In the genomic region with DNA sequence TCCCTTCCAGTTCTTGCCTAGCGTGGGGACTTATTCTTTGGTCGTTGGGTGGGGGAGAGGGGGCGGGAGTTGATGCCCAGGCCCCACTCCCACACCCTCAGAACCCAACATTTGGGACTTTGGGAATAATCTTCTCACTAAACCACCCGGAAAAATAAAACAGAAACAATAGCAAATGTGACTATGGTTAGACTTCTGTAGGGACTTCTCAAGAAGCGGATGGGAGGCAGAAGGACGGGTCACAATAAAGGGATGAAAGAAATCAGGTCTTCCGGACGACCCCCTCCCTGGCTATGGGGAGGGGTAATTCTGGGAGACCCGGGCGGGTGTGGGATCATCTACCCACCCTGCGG, we compare ENCODE assay signal across 8 cellular contexts. TPM values are rescaled to one million over a fixed set of nuclear protein-coding genes. Genes with fewer than 3 reads are reported as not detected.
DNase-seq lines count a peak whose midpoint lies in the region; ATAC-seq, FAIRE-seq and TF ChIP-seq lines count a peak whose summit lies in the region.

No MANE protein-coding gene starts in this region.

- no peaks in the 10 kb centered on the region for H3K9me3 ChIP-seq in keratinocyte (ENCODE audit: control insufficient read depth, low read depth, low read length)
- no peaks in the 10 kb centered on the region for H3K9me3 ChIP-seq in tibial artery

- no peaks in the 10 kb centered on the region for H4K20me1 ChIP-seq in keratinocyte (ENCODE audit: control insufficient read depth, extremely low read depth, insufficient read depth, low read length)

- H3K9me1 ChIP-seq in keratinocyte (ENCODE audit: control insufficient read depth, extremely low read depth, insufficient read depth, low read length), result no peaks in the 10 kb centered on the region

- H3K4me1 ChIP-seq in keratinocyte (ENCODE audit: control insufficient read depth, extremely low read depth, insufficient read depth, low read length) (peaks cover 46% of the 10 kb centered on the region), tibial artery (peaks cover 0 to 40% (median 30%) of the 10 kb centered on the region in 4 donors)

- H3K27ac ChIP-seq in keratinocyte (ENCODE audit: control insufficient read depth, insufficient read depth, low read length) (peak overlapping the region; percentile 27), tibial artery (no peak overlapping the region)

- peaks cover 39% of the 10 kb centered on the region for H3K27me3 Mint-ChIP-seq in activated T-cell treated with anti-CD3 and anti-CD28 coated beads, Interleukin-2, amount 50 U/mL, for 72 hours (ENCODE audit: low read depth)
- peaks cover 12% of the 10 kb centered on the region for H3K27me3 Mint-ChIP-seq in activated naive CD8-positive, alpha-beta T cell treated with anti-CD3 and anti-CD28 coated beads for 36 hours

- H3K27me3 ChIP-seq in keratinocyte (ENCODE audit: control insufficient read depth, extremely low read depth, insufficient read depth, low read length), result no peaks in the 10 kb centered on the region
- peaks cover 0 to 15% of the 10 kb centered on the region in 2 donors for H3K27me3 ChIP-seq in tibial artery

- intact Hi-C loops in tibial artery (cut with DNase I; ENCODE audit: low total_unique reads), result no loop called here

- no peaks in the 10 kb centered on the region for H3K36me3 ChIP-seq in keratinocyte (ENCODE audit: control insufficient read depth in 2 of 2, extremely low read depth in 1 of 2, insufficient read depth in 2 of 2, low read length in 2 of 2)
- no peaks in the 10 kb centered on the region for H3K36me3 ChIP-seq in tibial artery

- H2AFZ ChIP-seq in keratinocyte (ENCODE audit: control insufficient read depth, low read length), result peak overlapping the region; percentile 81

- peak overlapping the region; percentile 84 to 90 for H3K4me3 Mint-ChIP-seq in activated T-cell treated with anti-CD3 and anti-CD28 coated beads, Interleukin-2, amount 50 U/mL, for 72 hours
- H3K4me3 Mint-ChIP-seq in activated naive CD8-positive, alpha-beta T cell treated with anti-CD3 and anti-CD28 coated beads for 36 hours, result peak overlapping the region; percentile 75

- H3K79me2 ChIP-seq in keratinocyte (ENCODE audit: control insufficient read depth, insufficient read depth, low read length), result no peaks in the 10 kb centered on the region

- H3K4me2 ChIP-seq in keratinocyte (ENCODE audit: control insufficient read depth, extremely low read depth, insufficient read depth, low read depth, low read length), result peak overlapping the region; percentile 95

- H3K4me3 ChIP-seq in keratinocyte (ENCODE audit: control insufficient read depth in 2 of 3, extremely low read depth in 1 of 3, insufficient read depth in 2 of 3, low read depth in 1 of 3, low read length in 3 of 3), result peak overlapping the region in 2 of 3 experiments; percentile 52 to 67
- H3K4me3 ChIP-seq in tibial artery, result peak overlapping the region; percentile 15 to 44

- peak overlapping the region; percentile 59 for H3K27ac Mint-ChIP-seq in activated T-cell treated with anti-CD3 and anti-CD28 coated beads, Interleukin-2, amount 50 U/mL, for 72 hours
- H3K27ac Mint-ChIP-seq in activated naive CD8-positive, alpha-beta T cell treated with anti-CD3 and anti-CD28 coated beads for 36 hours, result peak overlapping the region; percentile 47

- H3K36me3 Mint-ChIP-seq in activated T-cell treated with anti-CD3 and anti-CD28 coated beads, Interleukin-2, amount 50 U/mL, for 72 hours (ENCODE audit: insufficient read depth in 2 of 2), result no peaks in the 10 kb centered on the region
- H3K36me3 Mint-ChIP-seq in activated naive CD8-positive, alpha-beta T cell treated with anti-CD3 and anti-CD28 coated beads for 36 hours, result no peaks in the 10 kb centered on the region

- no peaks in the 10 kb centered on the region for H3K9me3 Mint-ChIP-seq in activated T-cell treated with anti-CD3 and anti-CD28 coated beads, Interleukin-2, amount 50 U/mL, for 72 hours
- no peaks in the 10 kb centered on the region for H3K9me3 Mint-ChIP-seq in activated naive CD8-positive, alpha-beta T cell treated with anti-CD3 and anti-CD28 coated beads for 36 hours

- dilution Hi-C loops in keratinocyte (cut with MboI; ENCODE audit: extremely low pct_ligation_motif_present, low sequenced_read_pairs), result no loop called here

- no peak for DNase-seq in activated T-cell treated with anti-CD3 and anti-CD28 coated beads, Interleukin-2, amount 50 U/mL, for 72 hours
- DNase-seq in activated T-cell treated with anti-CD3 and anti-CD28 coated beads for 4 hours (no peak), keratinocyte (ENCODE audit: low read depth, low spot score) (no peak), tibial artery (no peak), amniotic stem cell (lab: John Stamatoyannopoulos, UW) (no peak), NCI-H2227 treated with DMSO at 0.1 percent for 48 hours (lab: John Stamatoyannopoulos, UW) (no peak)
- DNase-seq in activated naive CD8-positive, alpha-beta T cell treated with anti-CD3 and anti-CD28 coated beads for 36 hours, result no peak

- peak overlapping the region; percentile 56 for H3K9ac ChIP-seq in keratinocyte (ENCODE audit: control insufficient read depth, extremely low read depth, insufficient read depth, low read length)

- TF ChIP-seq CTCF in keratinocyte (optimal IDR thresholded peaks at IDR 0.05 in 1 of 3, IDR thresholded peaks at IDR 0.05 in 1 of 3, conservative IDR thresholded peaks at IDR 0.05 in 1 of 3; ENCODE audit: extremely low read depth in 1 of 3, insufficient read depth in 2 of 3, low read length in 3 of 3) (no peak), tibial artery (IDR thresholded peaks at IDR 0.05) (no peak)

- H3K4me1 Mint-ChIP-seq in activated T-cell treated with anti-CD3 and anti-CD28 coated beads, Interleukin-2, amount 50 U/mL, for 72 hours (ENCODE audit: low read depth), result peaks cover 27% of the 10 kb centered on the region
- H3K4me1 Mint-ChIP-seq in activated naive CD8-positive, alpha-beta T cell treated with anti-CD3 and anti-CD28 coated beads for 36 hours, result peaks cover 19% of the 10 kb centered on the region

- no peak for FAIRE-seq in keratinocyte (lab: Jason Lieb, UNC)

- ATAC-seq in activated T-cell treated with anti-CD3 and anti-CD28 coated beads, Interleukin-2, amount 50 U/mL, for 72 hours (replicated peaks in 1 of 2), result no peak
- no peak for ATAC-seq in HG03045 (IDR thresholded peaks at IDR 0.05; ENCODE audit: unreplicated experiment)

RNA-seq across cellular contexts. Expression of a gene that starts 28.5 kb away (rescaled TPM):
- 10 to 100 TPM; 21.4 to 24.9 TPM for total RNA-seq in activated T-cell treated with anti-CD3 and anti-CD28 coated beads, Interleukin-2, amount 50 U/mL, for 72 hours
- total RNA-seq in activated naive CD8-positive, alpha-beta T cell treated with anti-CD3 and anti-CD28 coated beads for 36 hours, result 10 to 100 TPM; 18.0 to 18.3 TPM
- polyA plus RNA-seq in keratinocyte, result 38.6 to 45.3 TPM (median 39.6 TPM) in 3 replicates
- 9.8 TPM for polyA plus RNA-seq in keratinocyte (2011; ENCODE audit: low read depth)
- polyA plus RNA-seq in keratinocyte (2011; cell fraction: cytosol; rRNA removed), result 38.3 and 38.5 TPM in 2 replicates
- polyA plus RNA-seq in keratinocyte (2011; cell fraction: nucleus; rRNA removed), result 38.9 and 40.0 TPM in 2 replicates
- 26.1 and 42.4 TPM in 2 replicates for polyA plus RNA-seq in keratinocyte (2012; ENCODE audit: low replicate concordance)
- 32.2 to 39.6 TPM (median 33.1 TPM) in 3 replicates for polyA minus RNA-seq in keratinocyte
- polyA minus RNA-seq in keratinocyte (2011; cell fraction: cytosol; rRNA and poly(A)+ RNA removed), result 32.0 TPM
- 12.1 and 16.8 TPM in 2 replicates for polyA minus RNA-seq in keratinocyte (2011; cell fraction: nucleus; rRNA and poly(A)+ RNA removed)
